Comparison of ENCODE assay signal across 8 cellular contexts in the genomic region with DNA sequence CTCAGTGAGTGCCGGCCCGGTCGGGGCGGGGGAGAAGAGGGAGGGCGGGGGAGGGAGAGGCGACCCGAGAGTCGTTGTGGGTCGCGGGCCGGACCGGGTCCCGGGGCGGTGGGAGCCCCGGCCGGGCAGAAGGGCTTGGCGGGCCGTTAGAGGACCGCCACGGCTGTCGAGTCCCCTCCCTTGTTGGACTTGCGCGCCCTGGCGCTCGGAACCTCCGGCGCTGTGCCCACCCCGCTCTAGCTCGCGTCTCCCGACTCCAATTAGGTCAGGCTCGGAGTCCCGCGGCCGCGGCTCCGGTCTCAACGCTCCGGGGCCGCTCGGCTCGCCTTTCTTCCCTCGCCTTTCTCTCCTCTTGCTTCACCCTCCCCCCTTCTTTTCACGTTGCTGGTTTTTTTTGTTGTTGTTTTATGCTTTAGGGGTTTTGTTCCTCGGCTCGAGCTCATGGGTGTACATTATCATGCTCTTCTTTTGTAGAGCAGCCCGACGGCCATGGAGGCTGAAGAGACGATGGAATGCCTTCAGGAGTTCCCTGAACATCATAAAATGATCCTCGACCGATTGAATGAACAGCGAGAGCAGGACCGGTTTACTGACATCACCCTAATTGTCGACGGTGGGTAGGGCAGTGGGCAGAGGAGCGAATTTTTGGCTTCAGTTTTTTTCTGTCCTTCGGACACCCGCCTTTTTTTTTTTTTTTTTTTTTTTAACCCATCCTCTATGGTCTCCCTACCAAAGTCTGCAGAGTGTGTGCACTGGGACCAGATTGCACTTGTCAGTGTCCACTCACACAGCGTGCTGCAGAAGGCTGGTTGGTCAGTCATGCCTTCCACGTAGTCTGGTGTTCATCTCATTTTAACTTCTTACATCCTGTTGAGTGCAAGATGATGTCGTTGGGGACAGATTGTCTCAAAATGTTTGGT. TPM values are rescaled to one million over a fixed set of nuclear protein-coding genes. Genes with fewer than 3 reads are reported as not detected.
DNase-seq lines count a peak whose midpoint lies in the region; ATAC-seq and TF ChIP-seq lines count a peak whose summit lies in the region.

No MANE protein-coding gene starts in this region.

- H3K27me3 ChIP-seq in CD4-positive, CD25-positive, alpha-beta regulatory T cell (ENCODE audit: control insufficient read depth, insufficient read depth, low read length), result no peaks in the 10 kb centered on the region
- no peaks in the 10 kb centered on the region for H3K27me3 ChIP-seq in heart right ventricle
- no peaks in the 10 kb centered on the region for H3K27me3 ChIP-seq in psoas muscle (ENCODE audit: insufficient read depth in 3 of 3, low read length in 2 of 3)

- peaks cover 27% of the 10 kb centered on the region for H3K36me3 ChIP-seq in CD4-positive, CD25-positive, alpha-beta regulatory T cell (ENCODE audit: control insufficient read depth, insufficient read depth, low read length)
- H3K36me3 ChIP-seq in heart right ventricle, result peaks cover 0 to 40% (median 16%) of the 10 kb centered on the region in 9 donors
- peaks cover 2 to 42% of the 10 kb centered on the region in 2 donors for H3K36me3 ChIP-seq in psoas muscle (ENCODE audit: insufficient read depth in 1 of 2, low read depth in 1 of 2)

- WGBS in heart right ventricle, 2 donors, result 0% methylated on average over 46 to 57 of the region's 61 CpGs
- 0 to 1% (median 1%) methylated on average over 38 to 60 of the region's 61 CpGs for WGBS in psoas muscle, 3 donors

- peak in 1 of 3 donors; percentile 49 for DNase-seq in CD4-positive, CD25-positive, alpha-beta regulatory T cell
- DNase-seq in NCI-H2029 (lab: John Stamatoyannopoulos, UW), result peak; percentile 48
- DNase-seq in heart right ventricle, result no peak
- DNase-seq in psoas muscle, result no peak
- DNase-seq in GM19240 (ENCODE audit: insufficient read length, low spot score), result no peak

- peaks cover 43% of the 10 kb centered on the region for H3K4me1 ChIP-seq in CD4-positive, CD25-positive, alpha-beta regulatory T cell (ENCODE audit: control insufficient read depth, insufficient read depth, low read length, poor library complexity, severe bottlenecking)
- H3K4me1 ChIP-seq in heart right ventricle, result peaks cover 3 to 58% (median 29%) of the 10 kb centered on the region in 9 donors
- H3K4me1 ChIP-seq in psoas muscle, result peaks cover 38% of the 10 kb centered on the region

- H3K36me3 Mint-ChIP-seq in CD4-positive, CD25-positive, alpha-beta regulatory T cell, result peaks cover 27% of the 10 kb centered on the region
- H3K36me3 Mint-ChIP-seq in activated naive CD8-positive, alpha-beta T cell, result peaks cover 15% of the 10 kb centered on the region

- no peaks in the 10 kb centered on the region for H3K9me3 ChIP-seq in CD4-positive, CD25-positive, alpha-beta regulatory T cell (ENCODE audit: control insufficient read depth in 2 of 2, low read length in 2 of 2)
- H3K9me3 ChIP-seq in heart right ventricle, result no peaks in the 10 kb centered on the region
- H3K9me3 ChIP-seq in psoas muscle, result no peaks in the 10 kb centered on the region

- H3K4me3 ChIP-seq in CD4-positive, CD25-positive, alpha-beta regulatory T cell (ENCODE audit: low read depth, low read length), result peak overlapping the region; percentile 97
- H3K4me3 ChIP-seq in heart right ventricle (peak overlapping the region; percentile 73 to 97 (median 88)), psoas muscle (peak overlapping the region; percentile 85)

- H3K27me3 Mint-ChIP-seq in CD4-positive, CD25-positive, alpha-beta regulatory T cell, result no peaks in the 10 kb centered on the region
- no peaks in the 10 kb centered on the region for H3K27me3 Mint-ChIP-seq in activated naive CD8-positive, alpha-beta T cell

- H3K4me1 Mint-ChIP-seq in CD4-positive, CD25-positive, alpha-beta regulatory T cell, result peaks cover 9 to 51% (median 35%) of the 10 kb centered on the region in 4 donors
- peaks cover 50% of the 10 kb centered on the region for H3K4me1 Mint-ChIP-seq in activated naive CD8-positive, alpha-beta T cell (ENCODE audit: low read depth)

- H3K27ac ChIP-seq in CD4-positive, CD25-positive, alpha-beta regulatory T cell (ENCODE audit: insufficient read depth, low read length, poor library complexity, severe bottlenecking), result peak overlapping the region; percentile 97
- H3K27ac ChIP-seq in heart right ventricle (peak overlapping the region; percentile 86 to 100 (median 97)), psoas muscle (peak overlapping the region; percentile 99)

- H3K4me3 Mint-ChIP-seq in CD4-positive, CD25-positive, alpha-beta regulatory T cell, result peak overlapping the region; percentile 90 to 97 (median 92)
- H3K4me3 Mint-ChIP-seq in activated naive CD8-positive, alpha-beta T cell, result peak overlapping the region; percentile 98

- no peaks in the 10 kb centered on the region for H3K9me3 Mint-ChIP-seq in CD4-positive, CD25-positive, alpha-beta regulatory T cell
- no peaks in the 10 kb centered on the region for H3K9me3 Mint-ChIP-seq in activated naive CD8-positive, alpha-beta T cell (ENCODE audit: low read depth)

- TF ChIP-seq CTCF in heart right ventricle (IDR thresholded peaks at IDR 0.05) (peak in 2 of 9 donors; percentile 6 to 21), psoas muscle (IDR thresholded peaks at IDR 0.05) (no peak)

- peak overlapping the region; percentile 97 for H3K27ac Mint-ChIP-seq in CD4-positive, CD25-positive, alpha-beta regulatory T cell
- peak overlapping the region; percentile 94 for H3K27ac Mint-ChIP-seq in activated naive CD8-positive, alpha-beta T cell

- intact Hi-C loops in heart right ventricle (cut with DNase I) (loop anchor here in 6 of 10 donors (2.0 to 10.0 kb wide), 8 partner anchors 17 to 1217 kb away; a partner anchor contains a TSS), psoas muscle (cut with DNase I) (loop anchor here in 1 of 2 donors (2.0 to 5.0 kb wide), 3 partner anchors 55 to 190 kb away; a partner anchor contains a TSS)

- ATAC-seq in CD4-positive, CD25-positive, alpha-beta regulatory T cell (ENCODE audit: low read depth in 2 of 2), result peak; percentile 31
- ATAC-seq in GM18517 (IDR thresholded peaks at IDR 0.05; ENCODE audit: unreplicated experiment), result peak; percentile 40
- peak; percentile 36 for ATAC-seq in HG02943 (IDR thresholded peaks at IDR 0.05; ENCODE audit: low read depth, unreplicated experiment)
- ATAC-seq in heart right ventricle, result peak; percentile 56 to 79 (median 64)
- ATAC-seq in psoas muscle, result peak; percentile 46 to 69 (median 52)

RNA-seq across cellular contexts. Expression of a gene that starts 1.1 kb away (rescaled TPM):
- 77.9 TPM for total RNA-seq in CD4-positive, CD25-positive, alpha-beta regulatory T cell
- polyA plus RNA-seq in CD4-positive, CD25-positive, alpha-beta regulatory T cell, result 10 to 100 TPM; 41.4 to 62.6 (median 53.8) TPM
- total RNA-seq in heart right ventricle (10 to 100 TPM; 13.4 to 20.6 (median 16.8) TPM), psoas muscle (10 to 100 TPM; 16.7 to 23.7 (median 18.7) TPM)
- polyA plus RNA-seq in heart right ventricle (10 to 100 TPM in 1 of 2 donors, 1 to 10 TPM in 1; 9.5 to 40.5 TPM), psoas muscle (10 to 100 TPM; 14.9 to 21.1 (median 15.2) TPM)
